Comparison of ENCODE assay signal across 9 cellular contexts in the genomic region with DNA sequence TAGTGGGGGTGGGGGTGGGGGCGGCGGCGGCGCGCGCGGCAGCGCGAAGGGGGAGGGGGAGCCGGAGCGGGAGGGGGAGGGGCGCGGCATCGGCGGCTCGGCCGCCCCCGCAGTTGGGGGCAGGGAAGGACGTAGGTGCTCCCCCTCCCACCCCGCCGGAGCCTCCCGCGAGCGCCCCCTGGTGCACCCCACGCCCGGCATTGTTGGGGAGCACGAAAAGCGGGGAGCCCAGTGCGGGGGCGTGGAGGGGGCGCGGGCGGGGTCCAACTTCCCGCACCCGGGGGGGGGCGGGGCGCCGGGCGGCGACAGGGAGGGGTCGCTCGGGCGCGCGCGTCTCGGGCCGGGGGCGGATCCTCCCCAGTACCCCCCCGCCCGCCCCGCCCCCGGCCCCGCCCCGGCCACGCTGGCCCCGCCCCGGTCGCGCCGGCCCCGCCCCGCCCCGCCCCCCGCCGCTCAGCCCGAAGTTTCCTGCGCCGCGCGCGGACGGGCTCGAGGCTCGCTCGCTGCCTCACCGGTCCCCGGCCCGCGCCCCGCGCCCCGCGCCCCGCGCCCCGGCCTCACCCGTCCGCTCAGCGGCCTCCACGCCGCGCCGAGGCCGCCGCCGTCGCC. TPM values are rescaled to one million over a fixed set of nuclear protein-coding genes. Genes with fewer than 3 reads are reported as not detected.
DNase-seq lines count a peak whose midpoint lies in the region; ATAC-seq and TF ChIP-seq lines count a peak whose summit lies in the region.
"Had no signal": no experiment of that assay in that cellular context is flagged by ENCODE, and none has a peak within 500 bp of the region (broad histone marks: within the 10 kb centered on the region; RNA-seq: fewer than 3 reads in every experiment).

A gene (plus strand): TSS at position 456 of the 609 bp plus-strand sequence. CDS start 632 bp downstream, outside the sequence.

- H3K79me2 ChIP-seq in HCT116 (ENCODE audit: insufficient read depth, low read length) (peaks cover 4% of the 10 kb centered on the region; the same call in 1 of the 2 replicates), parathyroid adenoma (no peaks in the 10 kb centered on the region)

- no peak for DNase-seq in HCT116 (ENCODE audit: low read depth, low spot score)
- DNase-seq in activated CD4-positive, alpha-beta T cell treated with anti-CD3 and anti-CD28 coated beads, Interleukin-2, amount 50 U/mL, for 4 hours: peak; percentile 64 to 69
- peak; percentile 49 for DNase-seq in endothelial cell (ENCODE audit: low spot score)
- no peak for DNase-seq in transverse colon
- no peak for DNase-seq in HK-2 (ENCODE audit: unreplicated experiment)

- no peaks in the 10 kb centered on the region for H3K27me3 ChIP-seq in HCT116 (ENCODE audit: insufficient read depth, low read length)
- H3K27me3 ChIP-seq in parathyroid adenoma (ENCODE audit: control insufficient read depth, insufficient read depth, low read length): no peaks in the 10 kb centered on the region
- peaks cover 63% of the 10 kb centered on the region for H3K27me3 ChIP-seq in transverse colon

- H3K9me2 ChIP-seq in HCT116 (ENCODE audit: insufficient read depth): no peaks in the 10 kb centered on the region

- H2AFZ ChIP-seq in HCT116 (ENCODE audit: low read depth, low read length, poor library complexity, severe bottlenecking): no peak within 1 kb of the TSS
- H2AFZ ChIP-seq in parathyroid adenoma: no peak within 1 kb of the TSS

- ATAC-seq in HCT116: peak; percentile 55
- no peak for ATAC-seq in HG03095 (IDR thresholded peaks at IDR 0.05; ENCODE audit: unreplicated experiment)
- ATAC-seq in HG03469 (IDR thresholded peaks at IDR 0.05; ENCODE audit: unreplicated experiment): no peak

- POLR2A ChIA-PET in HCT116 (lab: Charles Lee): no interaction called here

- H3K27me3 Mint-ChIP-seq in endothelial cell (ENCODE audit: unreplicated experiment): peaks cover 11% of the 10 kb centered on the region

- no peak for TF ChIP-seq RAD21 in HCT116 (IDR thresholded peaks at IDR 0.05; ENCODE audit: low read depth)

- intact Hi-C loops in HCT116 (cut with micrococcal nuclease): loop anchor here (5.0 kb wide), 1 partner anchor 40 kb away; no protein-coding TSS in a partner anchor
- intact Hi-C loops in transverse colon (cut with DNase I; ENCODE audit: low total_unique reads): no loop called here

- CTCF ChIA-PET in HCT116 (lab: Charles Lee): no interaction called here

- no peaks in the 10 kb centered on the region for H3K9me3 Mint-ChIP-seq in endothelial cell (ENCODE audit: unreplicated experiment)

- H3K4me3 Mint-ChIP-seq in endothelial cell (ENCODE audit: unreplicated experiment): no peak within 1 kb of the TSS

- in situ Hi-C loops in transverse colon (cut with MboI; ENCODE audit: low pct_ligation_motif_present in 1 of 4, low pct_unique_long_range_greater_than_20kb in 1 of 4, low sequenced_read_pairs in 3 of 4): no loop called here

- H3K4me1 Mint-ChIP-seq in endothelial cell (ENCODE audit: unreplicated experiment): no peaks in the 10 kb centered on the region

- WGBS in transverse colon (ENCODE audit: low coverage in 1 of 2), 2 donors: no CpG with 5 or more reads among the region's 98 CpGs

- TF ChIP-seq EP300 in transverse colon (IDR thresholded peaks at IDR 0.05; ENCODE audit: low read depth): no peak

- no peaks in the 10 kb centered on the region for H3K36me3 Mint-ChIP-seq in endothelial cell (ENCODE audit: low read depth, unreplicated experiment)

- H3K4me2 ChIP-seq in HCT116 (ENCODE audit: low read length) (peak within 1 kb of the TSS; percentile 84), parathyroid adenoma (ENCODE audit: low read length) (no peak within 1 kb of the TSS)

- H3K4me3 ChIP-seq in HCT116 (replicated peaks in 1 of 2; ENCODE audit: low read depth in 1 of 2, low read length in 2 of 2): peak within 1 kb of the TSS; percentile 23 to 38
- H3K4me3 ChIP-seq in parathyroid adenoma (ENCODE audit: low read depth, low read length): no peak within 1 kb of the TSS
- peak within 1 kb of the TSS; percentile 34 to 52 (median 48) for H3K4me3 ChIP-seq in transverse colon

- no peak for TF ChIP-seq POLR2A in HCT116 (IDR thresholded peaks at IDR 0.05; ENCODE audit: borderline replicate concordance, extremely low read depth, insufficient read depth, insufficient read length)
- no peak for TF ChIP-seq POLR2A in transverse colon (IDR thresholded peaks at IDR 0.05)

- H4K20me1 ChIP-seq in HCT116 (ENCODE audit: insufficient read depth): no peaks in the 10 kb centered on the region

- BruUV-seq in HCT116 (replicated peaks; lab: Mats Ljungman, UMichigan): no TSS peak

- peaks cover 25 to 28% of the 10 kb centered on the region in 2 experiments for H3K4me1 ChIP-seq in HCT116 (ENCODE audit: control insufficient read depth in 1 of 2, insufficient read depth in 2 of 2, low read length in 2 of 2)
- H3K4me1 ChIP-seq in parathyroid adenoma: peaks cover 10% of the 10 kb centered on the region
- H3K4me1 ChIP-seq in transverse colon: peaks cover under 1 to 35% (median 18%) of the 10 kb centered on the region in 4 donors

- no peak within 1 kb of the TSS for H3K27ac Mint-ChIP-seq in endothelial cell (ENCODE audit: unreplicated experiment)

- H3K36me3 ChIP-seq in HCT116 (ENCODE audit: control insufficient read depth in 1 of 2, insufficient read depth in 2 of 2, low read length in 2 of 2): no peaks in the 10 kb centered on the region
- no peaks in the 10 kb centered on the region for H3K36me3 ChIP-seq in parathyroid adenoma (ENCODE audit: control insufficient read depth, insufficient read depth, low read length)
- H3K36me3 ChIP-seq in transverse colon: no peaks in the 10 kb centered on the region

- RAD21 ChIA-PET in HCT116 (lab: Charles Lee; ENCODE audit: low non-redundant PET in 1 of 2, low total read pairs in 2 of 2, uncharacterized antibody in 2 of 2, unreplicated experiment in 2 of 2): no interaction called here

- peak within 1 kb of the TSS; percentile 28; the same call in 1 of the 2 replicates for H3K9ac ChIP-seq in HCT116 (ENCODE audit: low read length)
- no peak within 1 kb of the TSS for H3K9ac ChIP-seq in parathyroid adenoma

- H3K9me3 ChIP-seq in HCT116 (ENCODE audit: control insufficient read depth in 1 of 2, insufficient read depth in 1 of 2, low read depth in 1 of 2, low read length in 2 of 2): no peaks in the 10 kb centered on the region
- H3K9me3 ChIP-seq in parathyroid adenoma (ENCODE audit: control insufficient read depth, low read length): no peaks in the 10 kb centered on the region
- H3K9me3 ChIP-seq in transverse colon: no peaks in the 10 kb centered on the region

- peak in 1 of 3 experiments; percentile 40; a peak in 3 of 6 replicates for TF ChIP-seq CTCF in HCT116 (IDR thresholded peaks at IDR 0.05 in 2 of 3, conservative IDR thresholded peaks at IDR 0.05 in 1 of 3; ENCODE audit: borderline replicate concordance in 1 of 3, insufficient read depth in 1 of 3, low read depth in 2 of 3, low read length in 2 of 3)
- TF ChIP-seq CTCF in endothelial cell (IDR thresholded peaks at IDR 0.05; ENCODE audit: unreplicated experiment): peak; percentile 48
- TF ChIP-seq CTCF in parathyroid adenoma (IDR thresholded peaks at IDR 0.05): peak; percentile 12
- peak in 3 of 5 experiments; percentile 22 to 32 (median 29) for TF ChIP-seq CTCF in transverse colon (IDR thresholded peaks at IDR 0.05)

- H3K27ac ChIP-seq in HCT116 (ENCODE audit: low read depth, low read length): peak within 1 kb of the TSS; percentile 51; the same call in 1 of the 2 replicates
- H3K27ac ChIP-seq in parathyroid adenoma: no peak within 1 kb of the TSS
- peak within 1 kb of the TSS; percentile 76 to 92 (median 84) for H3K27ac ChIP-seq in transverse colon

TF ChIP-seq in HCT116, 20 proteins besides CTCF, POLR2A, EP300 and RAD21 (continues in another document):
- TF ChIP-seq SRF (IDR thresholded peaks at IDR 0.05; ENCODE audit: low read depth) (no peak), EGR1 (IDR thresholded peaks at IDR 0.05; ENCODE audit: low read depth) (peak; percentile 89), POLR2AphosphoS5 (IDR thresholded peaks at IDR 0.05; ENCODE audit: low read depth, low read length) (peak; percentile 39; the same call in 1 of the 2 replicates)
- TF ChIP-seq, protein P1, sequence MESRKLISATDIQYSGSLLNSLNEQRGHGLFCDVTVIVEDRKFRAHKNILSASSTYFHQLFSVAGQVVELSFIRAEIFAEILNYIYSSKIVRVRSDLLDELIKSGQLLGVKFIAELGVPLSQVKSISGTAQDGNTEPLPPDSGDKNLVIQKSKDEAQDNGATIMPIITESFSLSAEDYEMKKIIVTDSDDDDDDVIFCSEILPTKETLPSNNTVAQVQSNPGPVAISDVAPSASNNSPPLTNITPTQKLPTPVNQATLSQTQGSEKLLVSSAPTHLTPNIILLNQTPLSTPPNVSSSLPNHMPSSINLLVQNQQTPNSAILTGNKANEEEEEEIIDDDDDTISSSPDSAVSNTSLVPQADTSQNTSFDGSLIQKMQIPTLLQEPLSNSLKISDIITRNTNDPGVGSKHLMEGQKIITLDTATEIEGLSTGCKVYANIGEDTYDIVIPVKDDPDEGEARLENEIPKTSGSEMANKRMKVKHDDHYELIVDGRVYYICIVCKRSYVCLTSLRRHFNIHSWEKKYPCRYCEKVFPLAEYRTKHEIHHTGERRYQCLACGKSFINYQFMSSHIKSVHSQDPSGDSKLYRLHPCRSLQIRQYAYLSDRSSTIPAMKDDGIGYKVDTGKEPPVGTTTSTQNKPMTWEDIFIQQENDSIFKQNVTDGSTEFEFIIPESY (IDR thresholded peaks at IDR 0.05; ENCODE audit: extremely low read depth, insufficient replicate concordance, low read length): no peak

RNA-seq across cellular contexts. Expression of the gene that starts here (rescaled TPM):
- 24.3 TPM for total RNA-seq in HCT116 (2021; ENCODE audit: unreplicated experiment)
- 26.8 and 30.7 TPM in 2 replicates for polyA plus RNA-seq in HCT116 (2012)
- 3.4 TPM for total RNA-seq in endothelial cell (ENCODE audit: unreplicated experiment)
- 10 to 100 TPM; 17.0 to 63.6 (median 39.5) TPM for total RNA-seq in transverse colon
- total RNA-seq: HT1080 had no signal

Comparison
In these comparisons a context has a peak if more than half of its experiments do, and no peak if none do; other contexts are left out.
1. DNase-seq: peak in activated CD4-positive, alpha-beta T cell treated with anti-CD3 and anti-CD28 coated beads, Interleukin-2, amount 50 U/mL, for 4 hours (2 of 2) and endothelial cell (single experiment); none in HCT116 (single experiment), transverse colon (single experiment) and HK-2 (single experiment).